14 cellular contexts compared by ENCODE assay signal in the genomic region with DNA sequence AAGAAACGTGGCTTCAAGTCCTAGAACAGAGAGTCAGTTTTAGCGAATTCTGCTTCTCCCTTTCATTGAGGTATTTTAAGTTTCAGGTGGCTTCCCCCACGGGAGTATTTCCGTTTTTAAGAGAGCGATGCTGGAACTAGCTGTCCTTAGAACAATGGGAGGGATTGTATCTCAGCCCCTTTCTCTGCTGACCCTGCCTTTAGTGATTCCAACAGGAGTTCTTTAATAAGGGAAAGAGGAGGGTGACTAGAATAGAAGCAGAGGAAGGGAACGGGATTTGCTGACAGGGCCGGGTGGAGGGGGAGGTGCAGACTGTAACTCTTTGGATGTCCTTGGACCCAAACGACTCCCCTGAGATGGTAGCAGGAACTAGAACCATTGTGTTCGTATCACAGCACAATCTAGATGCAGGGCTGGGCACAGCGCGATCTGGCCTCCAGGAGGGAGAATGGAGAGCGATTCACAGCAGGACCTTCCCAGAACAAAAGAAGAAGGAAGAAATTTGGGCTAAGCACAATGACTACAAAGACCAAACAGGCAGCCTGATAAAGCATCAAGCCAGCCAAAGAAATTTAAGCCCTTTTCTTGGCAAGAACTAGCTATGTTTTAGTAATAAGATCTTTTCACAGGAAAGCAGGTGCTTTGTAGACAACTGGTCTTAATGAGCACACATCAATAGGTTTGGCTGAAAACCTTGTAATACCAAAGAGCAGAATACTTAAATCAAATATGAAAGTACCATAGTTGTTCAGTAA. TPM values are rescaled to one million over a fixed set of nuclear protein-coding genes. Genes with fewer than 3 reads are reported as not detected.
A peak's percentile ranks its signal among the peaks of the same experiment; 100 is the strongest.
DNase-seq lines count a peak whose midpoint lies in the region; ATAC-seq, FAIRE-seq and TF ChIP-seq lines count a peak whose summit lies in the region.
"Had no signal": no experiment of that assay in that cellular context is flagged by ENCODE, and none has a peak within 500 bp of the region (broad histone marks: within the 10 kb centered on the region; RNA-seq: fewer than 3 reads in every experiment).

No MANE protein-coding gene starts in this region.

- H3K9ac ChIP-seq in H1 (replicated peaks in 1 of 4; ENCODE audit: extremely low read depth in 1 of 4, low read depth in 3 of 4, low read length in 3 of 4) (no peak overlapping the region), neuronal stem cell (ENCODE audit: low read depth, low read length, poor library complexity) (no peak overlapping the region)

- H2BK12ac ChIP-seq in H1 (ENCODE audit: low read depth, low read length) (no peak overlapping the region), neuronal stem cell (ENCODE audit: low read length) (no peak overlapping the region)

- H3K27me3 ChIP-seq in GM23338 (ENCODE audit: insufficient read depth) (no peaks in the 10 kb centered on the region), H1 (replicated peaks in 1 of 4; ENCODE audit: control insufficient read depth in 3 of 4, extremely low read depth in 1 of 4, insufficient read depth in 3 of 4, low read length in 3 of 4) (no peaks in the 10 kb centered on the region), neuronal stem cell (ENCODE audit: control insufficient read depth in 3 of 3, insufficient read depth in 3 of 3, low read depth in 1 of 3, low read length in 3 of 3) (peaks cover 0 to 11% (median 0%) of the 10 kb centered on the region in 3 experiments)

- H3K4me1 ChIP-seq in GM23338 (ENCODE audit: insufficient read depth): no peaks in the 10 kb centered on the region
- peaks cover 0 to 9% (median 3%) of the 10 kb centered on the region in 4 experiments; a peak in 3 of 7 replicates for H3K4me1 ChIP-seq in H1 (replicated peaks in 1 of 4; ENCODE audit: control insufficient read depth in 3 of 4, insufficient read depth in 4 of 4, low read length in 3 of 4)
- peaks cover 4 to 7% of the 10 kb centered on the region in 2 donors for H3K4me1 ChIP-seq in neuronal stem cell (ENCODE audit: control insufficient read depth in 2 of 2, insufficient read depth in 1 of 2, low read depth in 1 of 2, low read length in 2 of 2)
- no peaks in the 10 kb centered on the region for H3K4me1 ChIP-seq in mucosa of descending colon (ENCODE audit: low read depth)

- H3K4ac ChIP-seq in H1 (replicated peaks; ENCODE audit: insufficient read length, low read depth, low read length): no peak overlapping the region
- H3K4ac ChIP-seq in neuronal stem cell (ENCODE audit: low read length): no peak overlapping the region

- no peak overlapping the region for H3K4me3 ChIP-seq in GM23338
- peak overlapping the region in 1 of 4 experiments; percentile 26; a peak in 3 of 8 replicates for H3K4me3 ChIP-seq in H1 (ENCODE audit: extremely low read depth in 1 of 4, insufficient read depth in 2 of 4, low read depth in 3 of 4, low read length in 4 of 4)
- H3K4me3 ChIP-seq in neuronal stem cell (ENCODE audit: low read length in 2 of 2): no peak overlapping the region
- H3K4me3 ChIP-seq in mucosa of descending colon: no peak overlapping the region

- FAIRE-seq in H1 (lab: Jason Lieb, UNC): peak; percentile 62
- FAIRE-seq: H54 had no signal

- H3K9me3 ChIP-seq in H1 (ENCODE audit: insufficient read depth in 2 of 2, low read depth in 1 of 2, low read length in 1 of 2): no peaks in the 10 kb centered on the region
- H3K9me3 ChIP-seq in neuronal stem cell (replicated peaks in 1 of 2; ENCODE audit: control insufficient read depth in 2 of 2, insufficient read depth in 1 of 2, low read depth in 1 of 2, low read length in 2 of 2): no peaks in the 10 kb centered on the region
- H3K9me3 ChIP-seq in mucosa of descending colon: no peaks in the 10 kb centered on the region

- no peak overlapping the region for H4K5ac ChIP-seq in H1 (ENCODE audit: insufficient read length, low read depth, low read length)

- intact Hi-C loops in mucosa of descending colon (cut with DNase I, micrococcal nuclease): no loop called here

- WGBS in H1 (ENCODE audit: extremely low coverage in 1 of 2, insufficient coverage in 1 of 2, insufficient read length in 1 of 2, insufficient replicate concordance in 2 of 2, low coverage in 1 of 2, low lambda C conversion rate in 2 of 2, missing lambda C conversion rate in 1 of 2), 2 experiments: 41% methylated on average over 12 of the region's 12 CpGs; no CpG with 5 or more reads in 1 of the 2 experiments
- WGBS in neuronal stem cell (ENCODE audit: extremely low coverage in 2 of 2, insufficient read length in 2 of 2, insufficient replicate concordance in 1 of 2), 2 donors: no CpG with 5 or more reads among the region's 12 CpGs

- H2BK20ac ChIP-seq in H1 (ENCODE audit: low read length): no peak overlapping the region

- no peak overlapping the region for H3K23ac ChIP-seq in H1 (ENCODE audit: insufficient read length)
- no peak overlapping the region for H3K23ac ChIP-seq in neuronal stem cell (ENCODE audit: low read depth, low read length, poor library complexity)

- no peaks in the 10 kb centered on the region for H3K9me3 Mint-ChIP-seq in GM23338
- H3K9me3 Mint-ChIP-seq: natural killer cell treated with Interleukin-12 subunit alpha and Interleukin-12 subunit beta and Interleukin-15 and Interleukin-18, amount 100 ng/mL, for 72 hours; T-cell had no signal

- H2AFZ ChIP-seq in GM23338 (peak overlapping the region; percentile 35; the same call in 1 of the 2 replicates), H1 (ENCODE audit: low read length) (peak overlapping the region; percentile 37; the same call in 1 of the 2 replicates), neuronal stem cell (ENCODE audit: low read length) (peak overlapping the region; percentile 64)

- H4K8ac ChIP-seq in H1 (ENCODE audit: extremely low read depth, insufficient read depth, low read length) (no peak overlapping the region), neuronal stem cell (ENCODE audit: low read depth, low read length) (no peak overlapping the region)

- TF ChIP-seq RAD21 in H1 (IDR thresholded peaks at IDR 0.05 in 1 of 2, conservative IDR thresholded peaks at IDR 0.05 in 1 of 2; ENCODE audit: low read depth in 2 of 2, low read length in 2 of 2): no peak

- no peak overlapping the region for H2AK5ac ChIP-seq in H1 (ENCODE audit: low read depth, low read length)
- no peak overlapping the region for H2AK5ac ChIP-seq in neuronal stem cell (ENCODE audit: low read depth, low read length)

- peak overlapping the region; percentile 26; the same call in 1 of the 2 replicates for H3K27ac Mint-ChIP-seq in GM23338
- H3K27ac Mint-ChIP-seq: natural killer cell treated with Interleukin-12 subunit alpha and Interleukin-12 subunit beta and Interleukin-15 and Interleukin-18, amount 100 ng/mL, for 72 hours; T-cell had no signal

- no peak for TF ChIP-seq EP300 in H1 (IDR thresholded peaks at IDR 0.05; ENCODE audit: borderline replicate concordance in 1 of 2, low read depth in 2 of 2, low read length in 2 of 2)

- no peak for TF ChIP-seq POLR2A in H1 (IDR thresholded peaks at IDR 0.05; ENCODE audit: control extremely low read depth in 1 of 2, low read depth in 2 of 2, low read length in 2 of 2)

- POLR2A ChIA-PET in H1 (lab: Charles Lee; ENCODE audit: partially characterized antibody): no interaction called here

- H2BK15ac ChIP-seq in H1 (ENCODE audit: low read length) (no peak overlapping the region; the same call in 1 of the 2 replicates), neuronal stem cell (ENCODE audit: low read length) (no peak overlapping the region)

- no peaks in the 10 kb centered on the region for H3K23me2 ChIP-seq in H1 (ENCODE audit: low read depth, low read length)

- H3K18ac ChIP-seq in H1 (ENCODE audit: extremely low read depth, low read length): no peak overlapping the region; the same call in 1 of the 2 replicates
- no peak overlapping the region for H3K18ac ChIP-seq in neuronal stem cell (ENCODE audit: low read length)

- CTCF ChIA-PET in H1 (lab: Charles Lee; ENCODE audit: partially characterized antibody): interaction anchor here (1.5 kb wide), 1 partner anchor 26 kb away, joined by 3 read pairs; no protein-coding TSS in a partner anchor

- no peaks in the 10 kb centered on the region for H3F3A ChIP-seq in GM23338 (replicated peaks; ENCODE audit: low read depth)

- peaks cover 14% of the 10 kb centered on the region for H3K4me1 Mint-ChIP-seq in GM23338

- H3K36me3 ChIP-seq in GM23338 (ENCODE audit: insufficient read depth) (no peaks in the 10 kb centered on the region), H1 (ENCODE audit: control insufficient read depth in 2 of 4, insufficient read depth in 4 of 4, low read length in 3 of 4) (no peaks in the 10 kb centered on the region), neuronal stem cell (replicated peaks in 1 of 2; ENCODE audit: control insufficient read depth in 2 of 2, insufficient read depth in 2 of 2, low read length in 2 of 2) (no peaks in the 10 kb centered on the region), mucosa of descending colon (ENCODE audit: low read depth) (no peaks in the 10 kb centered on the region)

- no peaks in the 10 kb centered on the region for H3K36me3 Mint-ChIP-seq in GM23338 (ENCODE audit: low read depth)
- H3K36me3 Mint-ChIP-seq: natural killer cell treated with Interleukin-12 subunit alpha and Interleukin-12 subunit beta and Interleukin-15 and Interleukin-18, amount 100 ng/mL, for 72 hours; T-cell had no signal

- H3K79me1 ChIP-seq in H1 (ENCODE audit: low read depth, low read length) (no peaks in the 10 kb centered on the region), neuronal stem cell (ENCODE audit: low read depth, low read length) (no peaks in the 10 kb centered on the region)

- peaks cover 4% of the 10 kb centered on the region for H3K27me3 Mint-ChIP-seq in GM23338 (ENCODE audit: insufficient read depth, low read depth, poor library complexity)

- H4K91ac ChIP-seq in H1 (replicated peaks; ENCODE audit: insufficient read length, low read length): no peak overlapping the region
- H4K91ac ChIP-seq in neuronal stem cell (ENCODE audit: low read depth, low read length, poor library complexity): no peak overlapping the region

- no peaks in the 10 kb centered on the region for H3K9me2 ChIP-seq in GM23338 (ENCODE audit: insufficient read depth)

- no peak overlapping the region for H3K56ac ChIP-seq in H1 (replicated peaks; ENCODE audit: insufficient read length, low read depth, low read length)

- H3K79me2 ChIP-seq in GM23338 (replicated peaks; ENCODE audit: insufficient read depth) (no peaks in the 10 kb centered on the region), H1 (ENCODE audit: control insufficient read depth in 1 of 2, insufficient read depth in 2 of 2, low read length in 2 of 2) (no peaks in the 10 kb centered on the region)

- H2BK5ac ChIP-seq in H1 (ENCODE audit: low read depth, low read length) (0 out of 2 replicates have a peak overlapping the region, but pooled peaks have one; percentile 7), neuronal stem cell (ENCODE audit: low read length) (no peak overlapping the region)

- peak; percentile 71 for DNase-seq in GM23338 (ENCODE audit: low spot score)
- DNase-seq in NCI-H146 treated with DMSO at 0.1 percent for 48 hours (lab: John Stamatoyannopoulos, UW; ENCODE audit: unreplicated experiment): peak; percentile 41
- peak in 1 of 2 experiments; percentile 56 for DNase-seq in H1 (ENCODE audit: low read depth in 1 of 2, low spot score in 2 of 2)
- peak; percentile 52 for DNase-seq in neuronal stem cell (ENCODE audit: low spot score)
- no peak for DNase-seq in NCI-H1048 (lab: John Stamatoyannopoulos, UW)
- no peak for DNase-seq in 8988T
- DNase-seq in mucosa of descending colon: no peak
- DNase-seq in cerebellar nuclear complex (lab: John Stamatoyannopoulos, UW): no peak
- DNase-seq: activated CD4-positive, CD25-positive, alpha-beta regulatory T cell treated with anti-CD3 and anti-CD28 coated beads, Interleukin-2, amount 50 U/mL, for 72 hours; dermis blood vessel endothelial cell; kidney glomerular epithelial cell; T-cell had no signal

- TF ChIP-seq CTCF in GM23338 (conservative IDR thresholded peaks at IDR 0.05; ENCODE audit: low read depth in 2 of 2) (no peak), H1 (IDR thresholded peaks at IDR 0.05; ENCODE audit: control extremely low read depth in 1 of 3, insufficient read depth in 1 of 3, low read depth in 1 of 3, low read length in 3 of 3) (peak in 1 of 3 experiments; percentile 13; a peak in 1 of 4 replicates), mucosa of descending colon (IDR thresholded peaks at IDR 0.05) (no peak)

- ATAC-seq in GM23338: peak; percentile 99
- ATAC-seq in mucosa of descending colon: no peak
- ATAC-seq: natural killer cell treated with Interleukin-12 subunit alpha and Interleukin-12 subunit beta and Interleukin-15 and Interleukin-18, amount 100 ng/mL, for 72 hours; T-cell had no signal

- no peaks in the 10 kb centered on the region; the same call in 1 of the 2 replicates for H4K20me1 ChIP-seq in GM23338 (replicated peaks; ENCODE audit: insufficient read depth)
- no peaks in the 10 kb centered on the region for H4K20me1 ChIP-seq in H1 (replicated peaks in 1 of 2; ENCODE audit: control insufficient read depth in 1 of 2, insufficient read depth in 2 of 2, low read length in 2 of 2)

- no peak overlapping the region for H3K27ac ChIP-seq in GM23338 (ENCODE audit: low read depth)
- H3K27ac ChIP-seq in H1 (ENCODE audit: low read depth, low read length): no peak overlapping the region
- H3K27ac ChIP-seq in neuronal stem cell (replicated peaks; ENCODE audit: low read length): peak overlapping the region; percentile 63

- no peak overlapping the region for H2BK120ac ChIP-seq in H1 (replicated peaks; ENCODE audit: low read depth, low read length)
- no peak overlapping the region for H2BK120ac ChIP-seq in neuronal stem cell (ENCODE audit: low read depth, low read length)

- H3K4me3 Mint-ChIP-seq in GM23338: peak overlapping the region; percentile 47; the same call in 2 of the 3 replicates
- H3K4me3 Mint-ChIP-seq: natural killer cell treated with Interleukin-12 subunit alpha and Interleukin-12 subunit beta and Interleukin-15 and Interleukin-18, amount 100 ng/mL, for 72 hours; T-cell had no signal

- H3K14ac ChIP-seq in H1 (ENCODE audit: insufficient read length) (no peak overlapping the region), neuronal stem cell (ENCODE audit: low read length) (no peak overlapping the region)

- H3K4me2 ChIP-seq in GM23338: peak overlapping the region; percentile 36
- peak overlapping the region; percentile 51 for H3K4me2 ChIP-seq in H1 (ENCODE audit: insufficient read depth in 1 of 2, low read depth in 2 of 2, low read length in 2 of 2)
- H3K4me2 ChIP-seq in neuronal stem cell (ENCODE audit: insufficient read depth, low read length, poor library complexity, severe bottlenecking): no peak overlapping the region

RNA-seq across cellular contexts. Expression of a gene that starts 15.8 kb away (rescaled TPM):
- 24.1 and 31.0 TPM in 2 replicates for total RNA-seq in GM23338 (2014; rRNA removed; shearing (Covaris generic))
- 7.2 and 7.3 TPM in 2 replicates for polyA plus RNA-seq in GM23338 (2016; fragmentation: Nextera tagmentation; extraction: Ambion mirVana)
- 20.3 and 21.4 TPM in 2 replicates for total RNA-seq in H1 (2021; fragmentation: NEBNext Ultra II Directional; extraction: Animal tissue kit (Norgen Biotek cat#: 25700))
- polyA plus RNA-seq in H1 (2011; rRNA removed): 6.5 and 9.1 TPM in 2 replicates
- polyA plus RNA-seq in H1 (2011; cell fraction: cytosol; rRNA removed): 9.2 TPM
- polyA plus RNA-seq in H1 (2011; cell fraction: nucleus; rRNA removed): 22.1 TPM
- 9.9 to 10.1 TPM (median 10.0 TPM) in 4 replicates for polyA plus RNA-seq in H1 (2012, experiment 1 of 2)
- 1.4 TPM for polyA plus RNA-seq in H1 (2012, experiment 2 of 2)
- 9.9 TPM for polyA plus RNA-seq in H1 (2013, experiment 1 of 2)
- polyA plus RNA-seq in H1 (2013, experiment 2 of 2): 8.9 TPM
- polyA minus RNA-seq in H1 (2011; rRNA and poly(A)+ RNA removed): 47.7 and 62.9 TPM in 2 replicates
- polyA minus RNA-seq in H1 (2011; cell fraction: cytosol; rRNA and poly(A)+ RNA removed): 16.4 TPM
- polyA minus RNA-seq in H1 (2011; cell fraction: nucleus; rRNA and poly(A)+ RNA removed): 161 TPM
- 12.5 TPM for polyA plus RNA-seq in neuronal stem cell (2013, experiment 1 of 2)
- polyA plus RNA-seq in neuronal stem cell (2013, experiment 2 of 2): 13.5 TPM
- 10 to 100 TPM; 13.0 to 15.3 (median 15.2) TPM for total RNA-seq in mucosa of descending colon

Comparison
In these comparisons a context has a peak if more than half of its experiments do, and no peak if none do; other contexts are left out.
1. DNase-seq: peak in GM23338 (single experiment), NCI-H146 treated with DMSO at 0.1 percent for 48 hours (single experiment) and neuronal stem cell (single experiment); none in NCI-H1048 (single experiment), 8988T (single experiment), mucosa of descending colon (0 of 3) and cerebellar nuclear complex (0 of 2).
2. Peak in every context shown above with its lines, with median percentiles within 50 percentile points of each other: H2AFZ ChIP-seq.